In the genomic region with DNA sequence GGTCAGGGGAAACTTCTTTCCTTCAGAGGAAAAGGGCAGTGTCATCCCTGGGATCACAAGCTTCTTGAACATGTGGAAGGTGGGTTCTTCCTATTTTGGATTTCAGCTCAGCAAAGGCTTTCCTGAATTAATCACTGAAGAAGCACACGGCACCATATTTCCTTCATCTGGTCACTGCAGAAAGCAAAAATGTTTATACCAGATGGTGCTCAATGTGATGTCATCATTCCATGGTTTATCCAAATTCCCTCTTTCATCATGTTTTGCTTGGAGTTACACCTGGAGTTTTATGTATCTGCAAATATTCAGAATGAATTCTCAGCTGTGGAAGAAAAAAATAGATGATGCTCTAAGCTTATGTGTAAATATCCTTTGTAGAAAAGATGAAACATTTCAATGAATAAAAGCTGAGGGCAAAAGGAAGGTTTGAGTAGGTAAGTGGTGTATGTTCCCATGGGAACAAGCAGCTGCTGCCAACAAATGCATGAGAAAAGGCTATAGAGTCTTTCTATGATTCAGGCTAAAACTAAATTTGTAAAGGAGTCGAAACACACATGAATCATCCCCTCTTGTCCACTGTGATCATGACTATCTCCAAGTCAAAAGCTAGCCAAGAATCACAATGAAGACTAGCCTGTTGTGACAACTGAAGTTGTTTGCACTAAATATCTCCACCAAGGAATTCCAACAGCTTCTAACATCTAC, we compare ENCODE assay signal across 12 cellular contexts. TPM values are rescaled to one million over a fixed set of nuclear protein-coding genes. Genes with fewer than 3 reads are reported as not detected.
DNase-seq lines count a peak whose midpoint lies in the region; ATAC-seq and TF ChIP-seq lines count a peak whose summit lies in the region.
"Had no signal": no experiment of that assay in that cellular context is flagged by ENCODE, and none has a peak within 500 bp of the region (broad histone marks: within the 10 kb centered on the region; RNA-seq: fewer than 3 reads in every experiment).

No MANE protein-coding gene starts in this region.

- peak; percentile 40 for ATAC-seq in activated naive CD8-positive, alpha-beta T cell treated with anti-CD3 and anti-CD28 coated beads, Interleukin-2, amount 50 U/mL, for 24 hours
- no peak for ATAC-seq in natural killer cell
- no peak for ATAC-seq in WTC11

- H3K4me1 Mint-ChIP-seq in activated naive CD8-positive, alpha-beta T cell treated with anti-CD3 and anti-CD28 coated beads, Interleukin-2, amount 50 U/mL, for 24 hours: peaks cover 7% of the 10 kb centered on the region
- H3K4me1 Mint-ChIP-seq in activated naive CD8-positive, alpha-beta T cell treated with anti-CD3 and anti-CD28 coated beads for 36 hours: peaks cover 8% of the 10 kb centered on the region
- no peaks in the 10 kb centered on the region for H3K4me1 Mint-ChIP-seq in natural killer cell
- H3K4me1 Mint-ChIP-seq in WTC11: peaks cover 6% of the 10 kb centered on the region; the same call in 1 of the 2 replicates

- CTCF ChIA-PET in WTC11 (lab: Charles Lee): interaction anchor here (1.0 kb wide), 1 partner anchor 188 kb away, joined by 3 read pairs; no protein-coding TSS in a partner anchor

- no peak for TF ChIP-seq EP300 in ovary (IDR thresholded peaks at IDR 0.05)

- H3K27ac Mint-ChIP-seq in activated naive CD8-positive, alpha-beta T cell treated with anti-CD3 and anti-CD28 coated beads, Interleukin-2, amount 50 U/mL, for 24 hours: no peak overlapping the region
- H3K27ac Mint-ChIP-seq in activated naive CD8-positive, alpha-beta T cell treated with anti-CD3 and anti-CD28 coated beads for 36 hours: no peak overlapping the region
- H3K27ac Mint-ChIP-seq in natural killer cell (no peak overlapping the region), WTC11 (no peak overlapping the region)

- TF ChIP-seq CTCF in fibroblast of the aortic adventitia (IDR thresholded peaks at IDR 0.05; ENCODE audit: insufficient read depth, low read length) (no peak), natural killer cell (IDR thresholded peaks at IDR 0.05) (no peak), WTC11 (IDR thresholded peaks at IDR 0.05) (no peak), ovary (IDR thresholded peaks at IDR 0.05) (no peak)

- intact Hi-C loops in natural killer cell (cut with micrococcal nuclease): no loop called here
- intact Hi-C loops in ovary (cut with DNase I): no loop called here

- H3K27me3 ChIP-seq in SJSA1 (replicated peaks): no peaks in the 10 kb centered on the region
- H3K27me3 ChIP-seq in ovary: no peaks in the 10 kb centered on the region
- H3K27me3 ChIP-seq: BLaER1 treated with 17β-estradiol and CSF1 and Interleukin-3, amounts not matched to agents 10 nM and 100 nM; upper lobe of left lung had no signal

- H3K36me3 ChIP-seq in SJSA1 (no peaks in the 10 kb centered on the region), ovary (no peaks in the 10 kb centered on the region)
- H3K36me3 ChIP-seq: BLaER1 treated with 17β-estradiol and CSF1 and Interleukin-3, amounts not matched to agents 10 nM and 100 nM; upper lobe of left lung had no signal

- H3K4me1 ChIP-seq in SJSA1 (replicated peaks) (peaks cover 26% of the 10 kb centered on the region), ovary (ENCODE audit: insufficient read depth) (no peaks in the 10 kb centered on the region)
- H3K4me1 ChIP-seq: upper lobe of left lung had no signal

- no peak for DNase-seq in activated naive CD8-positive, alpha-beta T cell treated with anti-CD3 and anti-CD28 coated beads, Interleukin-2, amount 50 U/mL, for 24 hours
- DNase-seq in activated naive CD8-positive, alpha-beta T cell treated with anti-CD3 and anti-CD28 coated beads for 36 hours: no peak
- DNase-seq in SJSA1 (ENCODE audit: low read depth in 1 of 2, low spot score in 2 of 2) (peak in 1 of 2 experiments; percentile 52), fibroblast of the aortic adventitia (ENCODE audit: low read depth) (peak; percentile 91), natural killer cell (no peak), WTC11 (ENCODE audit: low spot score) (no peak), NCI-H526 treated with DMSO at 0.1 percent for 48 hours (lab: John Stamatoyannopoulos, UW) (no peak), ovary (no peak)
- DNase-seq: KBM-7, upper lobe of left lung had no signal

- POLR2A ChIA-PET in WTC11 (lab: Charles Lee): no interaction called here

- WGBS in ovary, 3 donors: 54 to 61% (median 61%) methylated on average over 2 of the region's 2 CpGs

- no peak for TF ChIP-seq POLR2A in ovary (IDR thresholded peaks at IDR 0.05)

- no peaks in the 10 kb centered on the region for H3K9me3 Mint-ChIP-seq in activated naive CD8-positive, alpha-beta T cell treated with anti-CD3 and anti-CD28 coated beads, Interleukin-2, amount 50 U/mL, for 24 hours
- no peaks in the 10 kb centered on the region for H3K9me3 Mint-ChIP-seq in activated naive CD8-positive, alpha-beta T cell treated with anti-CD3 and anti-CD28 coated beads for 36 hours
- H3K9me3 Mint-ChIP-seq in natural killer cell (no peaks in the 10 kb centered on the region), WTC11 (no peaks in the 10 kb centered on the region)

- H3K9me3 ChIP-seq in SJSA1 (replicated peaks): no peaks in the 10 kb centered on the region
- H3K9me3 ChIP-seq in ovary: no peaks in the 10 kb centered on the region
- H3K9me3 ChIP-seq: upper lobe of left lung had no signal

- no peaks in the 10 kb centered on the region for H3K36me3 Mint-ChIP-seq in activated naive CD8-positive, alpha-beta T cell treated with anti-CD3 and anti-CD28 coated beads, Interleukin-2, amount 50 U/mL, for 24 hours (ENCODE audit: low read depth)
- H3K36me3 Mint-ChIP-seq in activated naive CD8-positive, alpha-beta T cell treated with anti-CD3 and anti-CD28 coated beads for 36 hours: peaks cover 2% of the 10 kb centered on the region
- H3K36me3 Mint-ChIP-seq in natural killer cell: no peaks in the 10 kb centered on the region
- H3K36me3 Mint-ChIP-seq in WTC11: no peaks in the 10 kb centered on the region

- H3K27me3 Mint-ChIP-seq in activated naive CD8-positive, alpha-beta T cell treated with anti-CD3 and anti-CD28 coated beads, Interleukin-2, amount 50 U/mL, for 24 hours: peaks cover 38% of the 10 kb centered on the region
- H3K27me3 Mint-ChIP-seq in activated naive CD8-positive, alpha-beta T cell treated with anti-CD3 and anti-CD28 coated beads for 36 hours: peaks cover 62% of the 10 kb centered on the region
- H3K27me3 Mint-ChIP-seq in natural killer cell (ENCODE audit: low read depth in 2 of 2) (peaks cover 26 to 57% of the 10 kb centered on the region in 2 donors), WTC11 (ENCODE audit: low read depth) (peaks cover 7% of the 10 kb centered on the region)

- H3K4me3 Mint-ChIP-seq in activated naive CD8-positive, alpha-beta T cell treated with anti-CD3 and anti-CD28 coated beads, Interleukin-2, amount 50 U/mL, for 24 hours: no peak overlapping the region
- H3K4me3 Mint-ChIP-seq in activated naive CD8-positive, alpha-beta T cell treated with anti-CD3 and anti-CD28 coated beads for 36 hours: no peak overlapping the region
- H3K4me3 Mint-ChIP-seq in natural killer cell (no peak overlapping the region), WTC11 (no peak overlapping the region)

- peak overlapping the region; percentile 67 for H3K27ac ChIP-seq in SJSA1
- no peak overlapping the region for H3K27ac ChIP-seq in ovary
- H3K27ac ChIP-seq: BLaER1 treated with 17β-estradiol and CSF1 and Interleukin-3, amounts not matched to agents 10 nM and 100 nM; coronary artery; upper lobe of left lung had no signal

- no peak overlapping the region for H3K4me3 ChIP-seq in SJSA1
- H3K4me3 ChIP-seq in fibroblast of the aortic adventitia (ENCODE audit: low read depth, low read length): no peak overlapping the region
- no peak overlapping the region for H3K4me3 ChIP-seq in ovary
- H3K4me3 ChIP-seq: BLaER1 treated with 17β-estradiol and CSF1 and Interleukin-3, amounts not matched to agents 10 nM and 100 nM; coronary artery; upper lobe of left lung had no signal

TF ChIP-seq in WTC11, 78 proteins besides CTCF, POLR2A, EP300 and RAD21:
- TF ChIP-seq GRHL2 (CRISPR knock-in tag; IDR thresholded peaks at IDR 0.05; ENCODE audit: insufficient replicate concordance, severe bottlenecking): no peak

RNA-seq across cellular contexts. Expression of a gene that starts 26.9 kb away (rescaled TPM):
- total RNA-seq in activated naive CD8-positive, alpha-beta T cell treated with anti-CD3 and anti-CD28 coated beads for 36 hours: 10 to 100 TPM; 16.3 to 17.4 TPM
- total RNA-seq in SJSA1 (2014; rRNA removed; shearing (Covaris generic)): 43.7 and 45.4 TPM in 2 replicates
- 20.0 and 52.4 TPM in 2 replicates for total RNA-seq in fibroblast of the aortic adventitia (ENCODE audit: low replicate concordance)
- total RNA-seq in natural killer cell: 10 to 100 TPM; 30.0 to 39.1 (median 31.4) TPM
- 12.5 to 15.6 TPM (median 14.6 TPM) in 3 replicates for total RNA-seq in WTC11 (2021)
- 10 to 100 TPM in 1 of 7 donors, 1 to 10 TPM in 6; 6.5 to 12.1 (median 8.8) TPM for total RNA-seq in ovary
- polyA plus RNA-seq in ovary: 10 to 100 TPM in 1 of 2 donors, 1 to 10 TPM in 1; 9.7 to 18.1 TPM
